In the genomic region with DNA sequence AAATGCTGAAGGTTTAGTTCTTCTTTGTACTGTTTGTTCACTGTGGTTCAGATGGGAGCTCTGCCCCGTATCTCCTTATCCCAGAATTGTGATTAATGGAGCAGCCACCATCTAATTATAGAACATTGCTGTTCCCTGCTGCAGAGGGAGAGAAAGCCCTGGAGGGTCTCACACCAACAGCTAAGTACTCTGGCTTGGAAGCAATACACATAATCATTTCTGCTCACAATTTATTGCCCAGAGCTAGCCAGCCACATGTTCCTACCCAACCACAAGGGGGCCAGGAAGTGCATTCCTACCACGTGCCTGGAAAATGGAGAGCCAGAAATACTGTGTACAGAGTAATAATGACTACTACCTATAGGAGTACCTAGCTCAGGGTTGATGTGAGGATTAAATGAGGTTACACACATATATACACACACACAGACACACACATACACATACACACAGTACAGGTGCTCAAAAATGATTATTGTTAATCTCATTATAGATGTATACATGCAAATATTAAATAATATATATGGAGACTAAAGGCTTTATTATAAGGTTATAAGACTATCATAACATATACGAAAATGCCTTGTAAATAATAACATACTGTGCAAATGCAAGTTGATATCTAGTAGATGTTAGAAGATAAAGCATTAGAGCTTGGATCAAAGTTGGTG, we compare ENCODE assay signal across 9 cellular contexts. TPM values are rescaled to one million over a fixed set of nuclear protein-coding genes. Genes with fewer than 3 reads are reported as not detected.
DNase-seq lines count a peak whose midpoint lies in the region; ATAC-seq and TF ChIP-seq lines count a peak whose summit lies in the region.
"Had no signal": no experiment of that assay in that cellular context is flagged by ENCODE, and none has a peak within 500 bp of the region (broad histone marks: within the 10 kb centered on the region; RNA-seq: fewer than 3 reads in every experiment).

No MANE protein-coding gene starts in this region.

- peak; percentile 31 for TF ChIP-seq CTCF in DOHH2 (IDR thresholded peaks at IDR 0.05; ENCODE audit: low read depth, low read length, poor library complexity, severe bottlenecking)
- TF ChIP-seq CTCF in choroid plexus epithelial cell (conservative IDR thresholded peaks at IDR 0.05; ENCODE audit: low read depth, low read length) = peak; percentile 73

- no CpG with 5 or more reads among the region's 3 CpGs for WGBS in mesendoderm (ENCODE audit: extremely low coverage, insufficient coverage, low lambda C conversion rate)

- no peak overlapping the region for H4K5ac ChIP-seq in mesendoderm (ENCODE audit: low read length)

- no peak for ATAC-seq in HG02885 (IDR thresholded peaks at IDR 0.05; ENCODE audit: poor library complexity, unreplicated experiment)
- ATAC-seq: T-helper 17 cell had no signal

- H3K9me3 ChIP-seq in DOHH2 (ENCODE audit: control insufficient read depth, insufficient read depth, low read length) = no peaks in the 10 kb centered on the region

- H3K9ac ChIP-seq in mesendoderm (ENCODE audit: low read length) = no peak overlapping the region

- no peak overlapping the region for H3K27ac ChIP-seq in DOHH2 (ENCODE audit: low read depth, low read length)
- no peak overlapping the region for H3K27ac ChIP-seq in mesendoderm (ENCODE audit: low read depth, low read length)

- no peak overlapping the region for H3K23ac ChIP-seq in mesendoderm (ENCODE audit: low read length)

- H4K8ac ChIP-seq in mesendoderm (ENCODE audit: low read depth, low read length) = peak overlapping the region; percentile 81

- H3K56ac ChIP-seq in mesendoderm (ENCODE audit: low read length) = no peak overlapping the region

- H3K9me2 ChIP-seq in DOHH2 (replicated peaks; ENCODE audit: control insufficient read depth, low read length) = no peaks in the 10 kb centered on the region

- H3K4me1 ChIP-seq in DOHH2 (ENCODE audit: control insufficient read depth, low read length) (no peaks in the 10 kb centered on the region), mesendoderm (ENCODE audit: control insufficient read depth, low read depth, low read length) (no peaks in the 10 kb centered on the region)

- H3K36me3 ChIP-seq in DOHH2 (ENCODE audit: control insufficient read depth, low read length) (no peaks in the 10 kb centered on the region), mesendoderm (ENCODE audit: control insufficient read depth, insufficient read depth, low read length) (no peaks in the 10 kb centered on the region)

- no peak overlapping the region for H2BK120ac ChIP-seq in mesendoderm (ENCODE audit: low read depth, low read length)

- no peak overlapping the region for H3K4me3 ChIP-seq in DOHH2 (ENCODE audit: low read length)
- H3K4me3 ChIP-seq in choroid plexus epithelial cell (ENCODE audit: low read depth, low read length) = no peak overlapping the region
- H3K4me3 ChIP-seq in mesendoderm (ENCODE audit: low read length) = no peak overlapping the region

- no peak overlapping the region for H2BK5ac ChIP-seq in mesendoderm (ENCODE audit: low read length)

- DNase-seq in M059J (ENCODE audit: low read depth) = peak; percentile 33
- DNase-seq in choroid plexus epithelial cell (ENCODE audit: low read depth) = peak; percentile 58
- peak; percentile 67 for DNase-seq in mesendoderm
- no peak for DNase-seq in NCI-H446 (lab: John Stamatoyannopoulos, UW)
- DNase-seq in SKM-1 (lab: John Stamatoyannopoulos, UW; ENCODE audit: unreplicated experiment) = no peak
- no peak for DNase-seq in stimulated activated CD4-positive, alpha-beta T cell treated with anti-CD3 and anti-CD28 coated beads, Interleukin-2, amount 100 ng/mL, for 24 hours
- DNase-seq: T-helper 17 cell had no signal

- no peak overlapping the region for H3K4ac ChIP-seq in mesendoderm (ENCODE audit: low read depth, low read length)

- no peak overlapping the region for H3K18ac ChIP-seq in mesendoderm (ENCODE audit: low read length)

- H3K27me3 ChIP-seq in DOHH2 (ENCODE audit: control insufficient read depth, low read length) (peaks cover 27% of the 10 kb centered on the region), mesendoderm (ENCODE audit: insufficient read depth, low read length, poor library complexity) (no peaks in the 10 kb centered on the region)

- no peaks in the 10 kb centered on the region for H4K20me1 ChIP-seq in DOHH2 (ENCODE audit: control insufficient read depth, insufficient read depth, low read depth, low read length)

- H3K4me2 ChIP-seq in DOHH2 (ENCODE audit: low read length) (no peak overlapping the region), mesendoderm (ENCODE audit: low read length) (no peak overlapping the region)

- no peaks in the 10 kb centered on the region for H3K79me1 ChIP-seq in mesendoderm (ENCODE audit: low read length)

- no peak overlapping the region for H2BK15ac ChIP-seq in mesendoderm (replicated peaks; ENCODE audit: low read depth)

- H2AK5ac ChIP-seq in mesendoderm (ENCODE audit: low read length) = no peak overlapping the region

- H3K79me2 ChIP-seq in DOHH2 (ENCODE audit: control insufficient read depth, low read length) (no peaks in the 10 kb centered on the region), mesendoderm (ENCODE audit: control insufficient read depth, insufficient read depth, low read length) (no peaks in the 10 kb centered on the region)

- no peaks in the 10 kb centered on the region for H3F3A ChIP-seq in DOHH2 (ENCODE audit: control insufficient read depth, insufficient read depth)

RNA-seq across cellular contexts. Expression of a gene that starts 22.3 kb away (rescaled TPM):
- 16.8 and 26.0 TPM in 2 replicates for total RNA-seq in M059J (2014; rRNA removed; shearing (Covaris generic))
- polyA plus RNA-seq in mesendoderm (2013, experiment 1 of 2) = 0.66 TPM
- polyA plus RNA-seq in mesendoderm (2013, experiment 2 of 2) = 0.71 TPM

Comparison
In these comparisons a context has a peak if more than half of its experiments do, and no peak if none do; other contexts are left out.
1. DNase-seq: peak in M059J (single experiment), choroid plexus epithelial cell (single experiment) and mesendoderm (single experiment); none in NCI-H446 (0 of 2), SKM-1 (single experiment) and stimulated activated CD4-positive, alpha-beta T cell treated with anti-CD3 and anti-CD28 coated beads, Interleukin-2, amount 100 ng/mL, for 24 hours (0 of 2).